In genomic region chr1:61043010-61043820, GRCh38 we compare ENCODE assay signal across 8 cellular contexts. TPM values are rescaled to one million over a fixed set of nuclear protein-coding genes. Genes with fewer than 3 reads are reported as not detected.
DNase-seq lines count a peak whose midpoint lies in the region; ATAC-seq and TF ChIP-seq lines count a peak whose summit lies in the region.

No MANE protein-coding gene starts in this region.

- peak overlapping the region; percentile 78 for H3K4me3 Mint-ChIP-seq in CD4-positive, alpha-beta T cell

- ATAC-seq in CD4-positive, alpha-beta T cell (ENCODE audit: poor library complexity), result peak; percentile 97
- ATAC-seq in GM21717 (IDR thresholded peaks at IDR 0.05; ENCODE audit: unreplicated experiment) (peak; percentile 55), HG03045 (IDR thresholded peaks at IDR 0.05; ENCODE audit: unreplicated experiment) (no peak)

- H3K4me1 Mint-ChIP-seq in CD4-positive, alpha-beta T cell (ENCODE audit: low read depth), result peaks cover 5% of the 10 kb centered on the region

- no peak overlapping the region for H3K27ac Mint-ChIP-seq in CD4-positive, alpha-beta T cell

- POLR2A ChIA-PET in CD4-positive, alpha-beta T cell (lab: Charles Lee), result interaction anchor here (0.6 to 1.2 kb wide), 3 partner anchors 8 to 35 kb away, joined by 3 to 4 read pairs (median 3); no protein-coding TSS in a partner anchor

- H3K36me3 Mint-ChIP-seq in CD4-positive, alpha-beta T cell (ENCODE audit: low read depth), result no peaks in the 10 kb centered on the region

- peak overlapping the region; percentile 60 for H3K4me3 ChIP-seq in choroid plexus epithelial cell (ENCODE audit: low read depth, low read length)

- H3K27me3 Mint-ChIP-seq in CD4-positive, alpha-beta T cell, result peaks cover 68% of the 10 kb centered on the region

- intact Hi-C loops in CD4-positive, alpha-beta T cell (cut with DNase I, micrococcal nuclease), result loop anchor here (5.0 to 10.0 kb wide), 5 partner anchors 34 to 1071 kb away; no protein-coding TSS in a partner anchor

- no peak overlapping the region for H3K27ac ChIP-seq in CD4-positive, alpha-beta T cell (ENCODE audit: low read depth, low read length)

- peaks cover 24% of the 10 kb centered on the region for H3K27me3 ChIP-seq in CD4-positive, alpha-beta T cell (ENCODE audit: control insufficient read depth, insufficient read depth, low read length)

- CTCF ChIA-PET in CD4-positive, alpha-beta T cell (lab: Charles Lee), result interaction anchor here (0.5 to 2.4 kb wide), 10 partner anchors 8 to 182 kb away, joined by 3 to 12 read pairs (median 3); no protein-coding TSS in a partner anchor

- H3K9me3 ChIP-seq in CD4-positive, alpha-beta T cell (ENCODE audit: control insufficient read depth, low read length), result no peaks in the 10 kb centered on the region

- no peaks in the 10 kb centered on the region for H3K9me3 Mint-ChIP-seq in CD4-positive, alpha-beta T cell

- DNase-seq in CD4-positive, alpha-beta T cell, result peak; percentile 68 to 85 (median 78)
- DNase-seq in NCI-H1694 treated with DMSO at 0.1 percent for 48 hours (lab: John Stamatoyannopoulos, UW), result peak; percentile 39
- peak; percentile 75 to 86 for DNase-seq in activated CD4-positive, alpha-beta T cell treated with anti-CD3 and anti-CD28 coated beads for 4 hours
- DNase-seq in choroid plexus epithelial cell (ENCODE audit: low read depth), result peak; percentile 79
- peak; percentile 77 for DNase-seq in kidney tubule cell (ENCODE audit: low spot score)
- DNase-seq in stimulated activated CD4-positive, alpha-beta T cell treated with anti-CD3 and anti-CD28 coated beads, Interleukin-15, amount 100 ng/mL, for 24 hours, result peak; percentile 90

- TF ChIP-seq CTCF in CD4-positive, alpha-beta T cell (IDR thresholded peaks at IDR 0.05), result peak; percentile 89
- TF ChIP-seq CTCF in choroid plexus epithelial cell (conservative IDR thresholded peaks at IDR 0.05; ENCODE audit: low read depth, low read length), result peak; percentile 87

RNA-seq across cellular contexts. Expression of gene NFIA, which starts 39.1 kb away (rescaled TPM):
- total RNA-seq in CD4-positive, alpha-beta T cell, result 1 to 10 TPM; 4.8 to 5.9 TPM

Comparison
In these comparisons a context has a peak if more than half of its experiments do, and no peak if none do; other contexts are left out.
1. DNase-seq: peak in every context shown above with its lines; median percentile 90 in stimulated activated CD4-positive, alpha-beta T cell treated with anti-CD3 and anti-CD28 coated beads, Interleukin-15, amount 100 ng/mL, for 24 hours; 80 in activated CD4-positive, alpha-beta T cell treated with anti-CD3 and anti-CD28 coated beads for 4 hours; 79 in choroid plexus epithelial cell; 78 in CD4-positive, alpha-beta T cell; 77 in kidney tubule cell; 39 in NCI-H1694 treated with DMSO at 0.1 percent for 48 hours.